Comparison of ENCODE assay signal across 2 cellular contexts in genomic region chr12:64775147-64775736, GRCh38. TPM values are rescaled to one million over a fixed set of nuclear protein-coding genes. Genes with fewer than 3 reads are reported as not detected.
"Had no signal": no experiment of that assay in that cellular context is flagged by ENCODE, and none has a peak within 500 bp of the region (broad histone marks: within the 10 kb centered on the region; RNA-seq: fewer than 3 reads in every experiment).

No MANE protein-coding gene starts in this region.

RNA-seq across cellular contexts. Expression of gene TBC1D30, which starts 49.2 kb away (rescaled TPM):
- total RNA-seq: RPMI7951, SJSA1 had no signal
